In genomic region chr9:12813960-12814876, GRCh38 we compare ENCODE assay signal across 1 cellular context.
TF ChIP-seq lines count a peak whose summit lies in the region.

No MANE protein-coding gene starts in this region.

TF ChIP-seq in K562, 482 proteins besides CTCF, POLR2A, EP300 and RAD21 (continued from another document):
- TF ChIP-seq ZNF318 (IDR thresholded peaks at IDR 0.05; ENCODE audit: borderline replicate concordance in 1 of 2, low read depth in 1 of 2) = 0 out of 4 replicates have a peak, but pooled peaks of 1 of the 2 experiments have one; percentile 36
- no peak for TF ChIP-seq ZNF3 (CRISPR knock-in tag; IDR thresholded peaks at IDR 0.05)
